ENCODE assay signal across 1 cellular context in the genomic region with DNA sequence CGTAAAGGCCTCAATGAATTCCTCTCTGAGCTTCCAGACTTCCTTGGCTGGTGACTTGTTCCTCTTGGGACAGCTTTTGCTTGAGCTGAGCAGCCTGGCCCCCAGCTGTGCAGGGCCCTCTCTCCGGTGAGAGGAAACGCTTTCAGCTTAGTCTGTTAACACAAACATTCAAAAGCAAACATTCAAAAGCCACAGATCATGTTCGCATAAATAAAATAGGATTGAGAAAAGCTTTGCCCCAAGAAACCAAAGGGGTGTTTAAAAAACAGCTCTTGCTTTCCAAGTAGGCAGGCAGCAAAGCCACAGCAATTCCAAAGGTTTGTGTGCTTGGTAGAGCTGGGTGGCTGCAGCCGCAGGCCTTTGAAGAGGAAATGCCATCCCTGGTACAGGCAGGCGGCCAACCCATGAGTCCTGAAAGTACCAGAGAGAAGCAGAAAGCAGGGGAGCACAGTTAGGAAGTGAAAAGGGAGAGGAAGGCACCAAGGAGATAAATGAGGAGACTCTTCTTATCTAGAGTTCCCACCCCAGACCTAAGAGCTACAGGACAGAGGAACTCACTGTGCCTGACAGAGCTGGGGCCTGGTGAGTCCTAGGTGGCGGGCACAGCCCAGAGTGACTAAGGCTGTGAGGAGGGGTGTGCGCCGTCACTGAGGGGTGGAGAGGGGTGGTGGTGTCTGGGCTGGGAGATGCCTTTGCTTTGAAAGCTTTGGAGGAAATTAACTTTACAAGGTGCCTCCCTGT.
A peak's percentile ranks its signal among the peaks of the same experiment; 100 is the strongest.
TF ChIP-seq lines count a peak whose summit lies in the region.

No MANE protein-coding gene starts in this region.

TF ChIP-seq in HepG2, 621 proteins besides CTCF, POLR2A, EP300 and RAD21 (continued from another document and continues in another):
- TF ChIP-seq, protein P1, sequence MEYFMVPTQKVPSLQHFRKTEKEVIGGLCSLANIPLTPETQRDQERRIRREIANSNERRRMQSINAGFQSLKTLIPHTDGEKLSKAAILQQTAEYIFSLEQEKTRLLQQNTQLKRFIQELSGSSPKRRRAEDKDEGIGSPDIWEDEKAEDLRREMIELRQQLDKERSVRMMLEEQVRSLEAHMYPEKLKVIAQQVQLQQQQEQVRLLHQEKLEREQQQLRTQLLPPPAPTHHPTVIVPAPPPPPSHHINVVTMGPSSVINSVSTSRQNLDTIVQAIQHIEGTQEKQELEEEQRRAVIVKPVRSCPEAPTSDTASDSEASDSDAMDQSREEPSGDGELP (IDR thresholded peaks at IDR 0.05; ENCODE audit: borderline replicate concordance, low read depth): peak; percentile 53; the same call in 1 of the 2 replicates
- TF ChIP-seq NCOR1 (IDR thresholded peaks at IDR 0.05; ENCODE audit: borderline replicate concordance, low read length) (peak; percentile 23; the same call in 1 of the 2 replicates), HDAC1 (CRISPR knock-in tag; IDR thresholded peaks at IDR 0.05) (no peak), ZNF292 (CRISPR knock-in tag; IDR thresholded peaks at IDR 0.05; ENCODE audit: borderline replicate concordance, low read depth) (peak; percentile 32; the same call in 1 of the 2 replicates), ELF3 (CRISPR knock-in tag; IDR thresholded peaks at IDR 0.05) (peak; percentile 53), ZNF605 (CRISPR knock-in tag; IDR thresholded peaks at IDR 0.05) (peak; percentile 52; the same call in 1 of the 2 replicates), CBX2 (IDR thresholded peaks at IDR 0.05; ENCODE audit: low read depth, low read length) (no peak), CBX2 (CRISPR knock-in tag; IDR thresholded peaks at IDR 0.05; ENCODE audit: low read depth) (no peak), SAP130 (CRISPR knock-in tag; IDR thresholded peaks at IDR 0.05; ENCODE audit: low read depth) (peak; percentile 37), BCL6 (CRISPR knock-in tag; IDR thresholded peaks at IDR 0.05) (no peak), HNRNPL (IDR thresholded peaks at IDR 0.05; ENCODE audit: low read depth, low read length) (peak; percentile 68; the same call in 1 of the 2 replicates), ZNF12 (CRISPR knock-in tag; IDR thresholded peaks at IDR 0.05) (no peak), ZNF7 (CRISPR knock-in tag; IDR thresholded peaks at IDR 0.05) (no peak), ZFP82 (CRISPR knock-in tag; IDR thresholded peaks at IDR 0.05; ENCODE audit: borderline replicate concordance) (peak; percentile 52; the same call in 1 of the 2 replicates), ZNF766 (CRISPR knock-in tag; IDR thresholded peaks at IDR 0.05; ENCODE audit: borderline replicate concordance) (no peak), NR2F6 (IDR thresholded peaks at IDR 0.05) (no peak), NR2F6 (CRISPR knock-in tag; IDR thresholded peaks at IDR 0.05) (0 out of 2 replicates have a peak, but pooled peaks have one; percentile 5), ZNF619 (CRISPR knock-in tag; IDR thresholded peaks at IDR 0.05) (peak; percentile 39; the same call in 1 of the 2 replicates), REL (CRISPR knock-in tag; conservative IDR thresholded peaks at IDR 0.05) (no peak), MED1 (CRISPR knock-in tag; IDR thresholded peaks at IDR 0.05) (peak; percentile 58), ZBTB38 (CRISPR knock-in tag; IDR thresholded peaks at IDR 0.05) (peak; percentile 57), PHF21A (CRISPR knock-in tag; IDR thresholded peaks at IDR 0.05) (0 out of 2 replicates have a peak, but pooled peaks have one; percentile 26), ZNF709 (CRISPR knock-in tag; IDR thresholded peaks at IDR 0.05) (0 out of 2 replicates have a peak, but pooled peaks have one; percentile 42), MAFG (CRISPR knock-in tag; IDR thresholded peaks at IDR 0.05) (no peak), TBX2 (CRISPR knock-in tag; IDR thresholded peaks at IDR 0.05; ENCODE audit: borderline replicate concordance) (peak; percentile 18; the same call in 1 of the 2 replicates)
- TF ChIP-seq, protein P2, sequence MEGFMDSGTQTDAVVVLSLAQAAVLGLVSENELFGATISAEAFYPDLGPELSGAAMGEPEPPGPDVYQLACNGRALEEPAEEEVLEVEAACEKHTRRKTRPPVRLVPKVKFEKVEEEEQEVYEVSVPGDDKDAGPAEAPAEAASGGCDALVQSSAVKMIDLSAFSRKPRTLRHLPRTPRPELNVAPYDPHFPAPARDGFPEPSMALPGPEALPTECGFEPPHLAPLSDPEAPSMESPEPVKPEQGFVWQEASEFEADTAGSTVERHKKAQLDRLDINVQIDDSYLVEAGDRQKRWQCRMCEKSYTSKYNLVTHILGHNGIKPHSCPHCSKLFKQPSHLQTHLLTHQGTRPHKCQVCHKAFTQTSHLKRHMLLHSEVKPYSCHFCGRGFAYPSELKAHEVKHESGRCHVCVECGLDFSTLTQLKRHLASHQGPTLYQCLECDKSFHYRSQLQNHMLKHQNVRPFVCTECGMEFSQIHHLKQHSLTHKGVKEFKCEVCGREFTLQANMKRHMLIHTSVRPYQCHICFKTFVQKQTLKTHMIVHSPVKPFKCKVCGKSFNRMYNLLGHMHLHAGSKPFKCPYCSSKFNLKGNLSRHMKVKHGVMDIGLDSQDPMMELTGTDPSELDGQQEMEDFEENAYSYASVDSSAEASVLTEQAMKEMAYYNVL (CRISPR knock-in tag; IDR thresholded peaks at IDR 0.05; ENCODE audit: borderline replicate concordance): peak; percentile 33; the same call in 1 of the 2 replicates
- TF ChIP-seq, protein P3, sequence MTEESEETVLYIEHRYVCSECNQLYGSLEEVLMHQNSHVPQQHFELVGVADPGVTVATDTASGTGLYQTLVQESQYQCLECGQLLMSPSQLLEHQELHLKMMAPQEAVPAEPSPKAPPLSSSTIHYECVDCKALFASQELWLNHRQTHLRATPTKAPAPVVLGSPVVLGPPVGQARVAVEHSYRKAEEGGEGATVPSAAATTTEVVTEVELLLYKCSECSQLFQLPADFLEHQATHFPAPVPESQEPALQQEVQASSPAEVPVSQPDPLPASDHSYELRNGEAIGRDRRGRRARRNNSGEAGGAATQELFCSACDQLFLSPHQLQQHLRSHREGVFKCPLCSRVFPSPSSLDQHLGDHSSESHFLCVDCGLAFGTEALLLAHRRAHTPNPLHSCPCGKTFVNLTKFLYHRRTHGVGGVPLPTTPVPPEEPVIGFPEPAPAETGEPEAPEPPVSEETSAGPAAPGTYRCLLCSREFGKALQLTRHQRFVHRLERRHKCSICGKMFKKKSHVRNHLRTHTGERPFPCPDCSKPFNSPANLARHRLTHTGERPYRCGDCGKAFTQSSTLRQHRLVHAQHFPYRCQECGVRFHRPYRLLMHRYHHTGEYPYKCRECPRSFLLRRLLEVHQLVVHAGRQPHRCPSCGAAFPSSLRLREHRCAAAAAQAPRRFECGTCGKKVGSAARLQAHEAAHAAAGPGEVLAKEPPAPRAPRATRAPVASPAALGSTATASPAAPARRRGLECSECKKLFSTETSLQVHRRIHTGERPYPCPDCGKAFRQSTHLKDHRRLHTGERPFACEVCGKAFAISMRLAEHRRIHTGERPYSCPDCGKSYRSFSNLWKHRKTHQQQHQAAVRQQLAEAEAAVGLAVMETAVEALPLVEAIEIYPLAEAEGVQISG (CRISPR knock-in tag; IDR thresholded peaks at IDR 0.05): no peak
- TF ChIP-seq, protein P4, sequence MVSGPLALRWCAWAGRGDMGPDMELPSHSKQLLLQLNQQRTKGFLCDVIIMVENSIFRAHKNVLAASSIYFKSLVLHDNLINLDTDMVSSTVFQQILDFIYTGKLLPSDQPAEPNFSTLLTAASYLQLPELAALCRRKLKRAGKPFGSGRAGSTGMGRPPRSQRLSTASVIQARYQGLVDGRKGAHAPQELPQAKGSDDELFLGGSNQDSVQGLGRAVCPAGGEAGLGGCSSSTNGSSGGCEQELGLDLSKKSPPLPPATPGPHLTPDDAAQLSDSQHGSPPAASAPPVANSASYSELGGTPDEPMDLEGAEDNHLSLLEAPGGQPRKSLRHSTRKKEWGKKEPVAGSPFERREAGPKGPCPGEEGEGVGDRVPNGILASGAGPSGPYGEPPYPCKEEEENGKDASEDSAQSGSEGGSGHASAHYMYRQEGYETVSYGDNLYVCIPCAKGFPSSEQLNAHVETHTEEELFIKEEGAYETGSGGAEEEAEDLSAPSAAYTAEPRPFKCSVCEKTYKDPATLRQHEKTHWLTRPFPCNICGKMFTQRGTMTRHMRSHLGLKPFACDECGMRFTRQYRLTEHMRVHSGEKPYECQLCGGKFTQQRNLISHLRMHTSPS (CRISPR knock-in tag; IDR thresholded peaks at IDR 0.05; ENCODE audit: low read depth): peak; percentile 46
- TF ChIP-seq, protein P5, sequence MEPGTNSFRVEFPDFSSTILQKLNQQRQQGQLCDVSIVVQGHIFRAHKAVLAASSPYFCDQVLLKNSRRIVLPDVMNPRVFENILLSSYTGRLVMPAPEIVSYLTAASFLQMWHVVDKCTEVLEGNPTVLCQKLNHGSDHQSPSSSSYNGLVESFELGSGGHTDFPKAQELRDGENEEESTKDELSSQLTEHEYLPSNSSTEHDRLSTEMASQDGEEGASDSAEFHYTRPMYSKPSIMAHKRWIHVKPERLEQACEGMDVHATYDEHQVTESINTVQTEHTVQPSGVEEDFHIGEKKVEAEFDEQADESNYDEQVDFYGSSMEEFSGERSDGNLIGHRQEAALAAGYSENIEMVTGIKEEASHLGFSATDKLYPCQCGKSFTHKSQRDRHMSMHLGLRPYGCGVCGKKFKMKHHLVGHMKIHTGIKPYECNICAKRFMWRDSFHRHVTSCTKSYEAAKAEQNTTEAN (CRISPR knock-in tag; conservative IDR thresholded peaks at IDR 0.05): 0 out of 2 replicates have a peak, but pooled peaks have one; percentile 32
- TF ChIP-seq, protein P6, sequence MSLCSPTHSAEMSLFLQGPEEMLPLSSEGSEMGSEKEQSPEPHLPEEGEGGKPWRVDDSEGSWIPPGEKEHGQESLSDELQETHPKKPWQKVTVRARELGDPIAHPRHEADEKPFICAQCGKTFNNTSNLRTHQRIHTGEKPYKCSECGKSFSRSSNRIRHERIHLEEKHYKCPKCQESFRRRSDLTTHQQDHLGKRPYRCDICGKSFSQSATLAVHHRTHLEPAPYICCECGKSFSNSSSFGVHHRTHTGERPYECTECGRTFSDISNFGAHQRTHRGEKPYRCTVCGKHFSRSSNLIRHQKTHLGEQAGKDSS (CRISPR knock-in tag; IDR thresholded peaks at IDR 0.05; ENCODE audit: borderline replicate concordance, low read depth): 0 out of 2 replicates have a peak, but pooled peaks have one; percentile 20
- TF ChIP-seq, protein P7, sequence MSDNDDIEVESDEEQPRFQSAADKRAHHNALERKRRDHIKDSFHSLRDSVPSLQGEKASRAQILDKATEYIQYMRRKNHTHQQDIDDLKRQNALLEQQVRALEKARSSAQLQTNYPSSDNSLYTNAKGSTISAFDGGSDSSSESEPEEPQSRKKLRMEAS (IDR thresholded peaks at IDR 0.05): peak; percentile 60; the same call in 1 of the 2 replicates
- TF ChIP-seq, protein P8, sequence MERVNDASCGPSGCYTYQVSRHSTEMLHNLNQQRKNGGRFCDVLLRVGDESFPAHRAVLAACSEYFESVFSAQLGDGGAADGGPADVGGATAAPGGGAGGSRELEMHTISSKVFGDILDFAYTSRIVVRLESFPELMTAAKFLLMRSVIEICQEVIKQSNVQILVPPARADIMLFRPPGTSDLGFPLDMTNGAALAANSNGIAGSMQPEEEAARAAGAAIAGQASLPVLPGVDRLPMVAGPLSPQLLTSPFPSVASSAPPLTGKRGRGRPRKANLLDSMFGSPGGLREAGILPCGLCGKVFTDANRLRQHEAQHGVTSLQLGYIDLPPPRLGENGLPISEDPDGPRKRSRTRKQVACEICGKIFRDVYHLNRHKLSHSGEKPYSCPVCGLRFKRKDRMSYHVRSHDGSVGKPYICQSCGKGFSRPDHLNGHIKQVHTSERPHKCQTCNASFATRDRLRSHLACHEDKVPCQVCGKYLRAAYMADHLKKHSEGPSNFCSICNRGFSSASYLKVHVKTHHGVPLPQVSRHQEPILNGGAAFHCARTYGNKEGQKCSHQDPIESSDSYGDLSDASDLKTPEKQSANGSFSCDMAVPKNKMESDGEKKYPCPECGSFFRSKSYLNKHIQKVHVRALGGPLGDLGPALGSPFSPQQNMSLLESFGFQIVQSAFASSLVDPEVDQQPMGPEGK (CRISPR knock-in tag; IDR thresholded peaks at IDR 0.05): 0 out of 2 replicates have a peak, but pooled peaks have one; percentile 46
- TF ChIP-seq, protein P9, sequence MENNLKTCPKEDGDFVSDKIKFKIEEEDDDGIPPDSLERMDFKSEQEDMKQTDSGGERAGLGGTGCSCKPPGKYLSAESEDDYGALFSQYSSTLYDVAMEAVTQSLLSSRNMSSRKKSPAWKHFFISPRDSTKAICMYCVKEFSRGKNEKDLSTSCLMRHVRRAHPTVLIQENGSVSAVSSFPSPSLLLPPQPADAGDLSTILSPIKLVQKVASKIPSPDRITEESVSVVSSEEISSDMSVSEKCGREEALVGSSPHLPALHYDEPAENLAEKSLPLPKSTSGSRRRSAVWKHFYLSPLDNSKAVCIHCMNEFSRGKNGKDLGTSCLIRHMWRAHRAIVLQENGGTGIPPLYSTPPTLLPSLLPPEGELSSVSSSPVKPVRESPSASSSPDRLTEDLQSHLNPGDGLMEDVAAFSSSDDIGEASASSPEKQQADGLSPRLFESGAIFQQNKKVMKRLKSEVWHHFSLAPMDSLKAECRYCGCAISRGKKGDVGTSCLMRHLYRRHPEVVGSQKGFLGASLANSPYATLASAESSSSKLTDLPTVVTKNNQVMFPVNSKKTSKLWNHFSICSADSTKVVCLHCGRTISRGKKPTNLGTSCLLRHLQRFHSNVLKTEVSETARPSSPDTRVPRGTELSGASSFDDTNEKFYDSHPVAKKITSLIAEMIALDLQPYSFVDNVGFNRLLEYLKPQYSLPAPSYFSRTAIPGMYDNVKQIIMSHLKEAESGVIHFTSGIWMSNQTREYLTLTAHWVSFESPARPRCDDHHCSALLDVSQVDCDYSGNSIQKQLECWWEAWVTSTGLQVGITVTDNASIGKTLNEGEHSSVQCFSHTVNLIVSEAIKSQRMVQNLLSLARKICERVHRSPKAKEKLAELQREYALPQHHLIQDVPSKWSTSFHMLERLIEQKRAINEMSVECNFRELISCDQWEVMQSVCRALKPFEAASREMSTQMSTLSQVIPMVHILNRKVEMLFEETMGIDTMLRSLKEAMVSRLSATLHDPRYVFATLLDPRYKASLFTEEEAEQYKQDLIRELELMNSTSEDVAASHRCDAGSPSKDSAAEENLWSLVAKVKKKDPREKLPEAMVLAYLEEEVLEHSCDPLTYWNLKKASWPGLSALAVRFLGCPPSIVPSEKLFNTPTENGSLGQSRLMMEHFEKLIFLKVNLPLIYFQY (CRISPR knock-in tag; IDR thresholded peaks at IDR 0.05; ENCODE audit: borderline replicate concordance): 0 out of 2 replicates have a peak, but pooled peaks have one; percentile 21
- TF ChIP-seq, protein P10, sequence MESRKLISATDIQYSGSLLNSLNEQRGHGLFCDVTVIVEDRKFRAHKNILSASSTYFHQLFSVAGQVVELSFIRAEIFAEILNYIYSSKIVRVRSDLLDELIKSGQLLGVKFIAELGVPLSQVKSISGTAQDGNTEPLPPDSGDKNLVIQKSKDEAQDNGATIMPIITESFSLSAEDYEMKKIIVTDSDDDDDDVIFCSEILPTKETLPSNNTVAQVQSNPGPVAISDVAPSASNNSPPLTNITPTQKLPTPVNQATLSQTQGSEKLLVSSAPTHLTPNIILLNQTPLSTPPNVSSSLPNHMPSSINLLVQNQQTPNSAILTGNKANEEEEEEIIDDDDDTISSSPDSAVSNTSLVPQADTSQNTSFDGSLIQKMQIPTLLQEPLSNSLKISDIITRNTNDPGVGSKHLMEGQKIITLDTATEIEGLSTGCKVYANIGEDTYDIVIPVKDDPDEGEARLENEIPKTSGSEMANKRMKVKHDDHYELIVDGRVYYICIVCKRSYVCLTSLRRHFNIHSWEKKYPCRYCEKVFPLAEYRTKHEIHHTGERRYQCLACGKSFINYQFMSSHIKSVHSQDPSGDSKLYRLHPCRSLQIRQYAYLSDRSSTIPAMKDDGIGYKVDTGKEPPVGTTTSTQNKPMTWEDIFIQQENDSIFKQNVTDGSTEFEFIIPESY (CRISPR knock-in tag; IDR thresholded peaks at IDR 0.05): no peak
